ENCODE assay signal across 17 cellular contexts in the genomic region with DNA sequence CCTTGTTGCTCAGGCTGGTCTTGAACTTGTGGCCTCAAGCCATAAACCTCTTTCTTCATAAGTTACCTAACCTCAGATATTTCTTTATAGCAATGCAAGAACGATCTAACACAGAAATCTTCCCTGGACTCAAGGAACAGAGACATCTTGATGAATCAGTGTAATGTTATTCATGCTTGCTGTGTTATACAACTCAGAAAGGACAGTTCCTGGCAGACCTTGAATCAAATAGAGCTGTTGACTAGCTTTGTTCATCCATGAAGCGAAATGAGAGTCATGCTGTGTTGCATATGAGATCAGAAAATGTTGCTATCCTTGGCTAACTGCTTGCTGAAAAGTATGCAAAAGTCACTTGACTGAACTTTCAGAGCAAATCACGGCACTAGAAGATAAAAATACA.
DNase-seq lines count a peak whose midpoint lies in the region; ATAC-seq and TF ChIP-seq lines count a peak whose summit lies in the region.
"Had no signal": no experiment of that assay in that cellular context is flagged by ENCODE, and none has a peak within 500 bp of the region (broad histone marks: within the 10 kb centered on the region; RNA-seq: fewer than 3 reads in every experiment).

No MANE protein-coding gene starts in this region.

- H3K27ac ChIP-seq in epithelial cell of prostate (peak overlapping the region; percentile 21), mesenchymal stem cell (ENCODE audit: low read length, poor library complexity, severe bottlenecking) (peak overlapping the region; percentile 31), endodermal cell (ENCODE audit: low read depth, low read length) (no peak overlapping the region)
- H3K27ac ChIP-seq: BLaER1, SK-N-MC had no signal

- no peak overlapping the region for H3K4me2 ChIP-seq in mesenchymal stem cell (ENCODE audit: low read length, poor library complexity, severe bottlenecking)
- H3K4me2 ChIP-seq: BLaER1 had no signal

- no peak overlapping the region for H4K91ac ChIP-seq in mesenchymal stem cell (ENCODE audit: low read length)

- no peak overlapping the region for H2BK5ac ChIP-seq in mesenchymal stem cell (ENCODE audit: low read depth, low read length, poor library complexity, severe bottlenecking)

- peak; percentile 57 for DNase-seq in AG09309 (ENCODE audit: low read depth)
- DNase-seq in M059J (ENCODE audit: low read depth), result peak; percentile 22
- DNase-seq in epithelial cell of prostate (ENCODE audit: low read depth, low spot score), result peak; percentile 52
- DNase-seq in mesenchymal stem cell, result peak; percentile 69
- no peak for DNase-seq in HuH-7 (ENCODE audit: low spot score)
- DNase-seq in endodermal cell, result no peak
- DNase-seq in stimulated activated CD4-positive, alpha-beta T cell treated with anti-CD3 and anti-CD28 coated beads, Interleukin-4, amount 100 ng/mL, for 24 hours, result no peak
- DNase-seq: activated CD8-positive, alpha-beta memory T cell treated with anti-CD3 and anti-CD28 coated beads for 24 hours; activated gamma-delta T cell; central memory CD4-positive, alpha-beta T cell; DMS79 treated with DMSO at 0.1 percent for 48 hours; NCI-H1105 treated with DMSO at 0.1 percent for 48 hours; NCI-H2227 treated with DMSO at 0.1 percent for 48 hours had no signal

- H3K36me3 ChIP-seq in mesenchymal stem cell (ENCODE audit: control insufficient read depth in 1 of 2, insufficient read depth in 2 of 2, low read depth in 1 of 2, low read length in 2 of 2) (no peaks in the 10 kb centered on the region), endodermal cell (ENCODE audit: control insufficient read depth, insufficient read depth, low read length) (no peaks in the 10 kb centered on the region)
- H3K36me3 ChIP-seq: BLaER1 had no signal

- no peak overlapping the region for H3K23ac ChIP-seq in mesenchymal stem cell (ENCODE audit: low read length in 2 of 2)

- no peak overlapping the region for H3K18ac ChIP-seq in mesenchymal stem cell (ENCODE audit: low read depth in 1 of 2, low read length in 2 of 2)

- no peaks in the 10 kb centered on the region for H3K36me3 Mint-ChIP-seq in endodermal cell (ENCODE audit: low read depth)
- H3K36me3 Mint-ChIP-seq: memory B cell had no signal

- TF ChIP-seq CTCF in AG09309 (IDR thresholded peaks at IDR 0.05; ENCODE audit: control insufficient read depth, insufficient read depth, low read depth, low read length, missing control alignments) (no peak), endodermal cell (conservative IDR thresholded peaks at IDR 0.05) (no peak)

- peaks cover 1% of the 10 kb centered on the region for H3K4me1 ChIP-seq in mesenchymal stem cell (ENCODE audit: control insufficient read depth, insufficient read depth, low read depth, low read length)
- H3K4me1 ChIP-seq in endodermal cell (ENCODE audit: control insufficient read depth, insufficient read depth, low read length), result peaks cover 9% of the 10 kb centered on the region
- H3K4me1 ChIP-seq: BLaER1 had no signal

- H3K4me3 ChIP-seq in AG09309 (ENCODE audit: control insufficient read depth, low read depth, low read length), result no peak overlapping the region
- no peak overlapping the region for H3K4me3 ChIP-seq in mesenchymal stem cell (ENCODE audit: insufficient read depth in 1 of 2, low read depth in 1 of 2, low read length in 2 of 2)
- H3K4me3 ChIP-seq in endodermal cell (ENCODE audit: low read length), result no peak overlapping the region
- H3K4me3 ChIP-seq: BLaER1, SK-N-MC had no signal

- H3K9me3 ChIP-seq in mesenchymal stem cell (ENCODE audit: control insufficient read depth, low read length), result no peaks in the 10 kb centered on the region
- no peaks in the 10 kb centered on the region for H3K9me3 ChIP-seq in endodermal cell (ENCODE audit: control insufficient read depth, low read length)
- H3K9me3 ChIP-seq: BLaER1 had no signal

- H3K79me1 ChIP-seq in mesenchymal stem cell (replicated peaks; ENCODE audit: low read length, poor library complexity, severe bottlenecking), result no peaks in the 10 kb centered on the region

- H2AFZ ChIP-seq in mesenchymal stem cell (ENCODE audit: low read depth, low read length), result no peak overlapping the region

- WGBS in mesenchymal stem cell, result 96% methylated on average over 2 of the region's 3 CpGs
- WGBS in endodermal cell (ENCODE audit: insufficient coverage in 1 of 2, insufficient read length in 1 of 2), 2 experiments, result 86 to 93% methylated on average over 2 to 3 of the region's 3 CpGs

- H4K8ac ChIP-seq in mesenchymal stem cell (ENCODE audit: low read length), result no peak overlapping the region

- H3K27ac Mint-ChIP-seq in endodermal cell, result no peak overlapping the region
- H3K27ac Mint-ChIP-seq: memory B cell had no signal

- no peak overlapping the region for H2BK15ac ChIP-seq in mesenchymal stem cell (ENCODE audit: low read depth, poor library complexity, severe bottlenecking)

- no peak overlapping the region for H2AK5ac ChIP-seq in mesenchymal stem cell (ENCODE audit: low read length, severe bottlenecking)

- H3K4me3 Mint-ChIP-seq in endodermal cell, result no peak overlapping the region
- H3K4me3 Mint-ChIP-seq: memory B cell had no signal

- H3K27me3 Mint-ChIP-seq in endodermal cell (ENCODE audit: insufficient read depth), result no peaks in the 10 kb centered on the region
- H3K27me3 Mint-ChIP-seq: memory B cell had no signal

- H3K14ac ChIP-seq in mesenchymal stem cell (ENCODE audit: low read length in 2 of 2), result no peak overlapping the region

- no peak overlapping the region for H2BK12ac ChIP-seq in mesenchymal stem cell (ENCODE audit: low read length in 2 of 2)

- peak overlapping the region; percentile 30 for H3K9ac ChIP-seq in mesenchymal stem cell (ENCODE audit: low read length)
- H3K9ac ChIP-seq in endodermal cell (ENCODE audit: extremely low read depth, low read length, poor library complexity, severe bottlenecking), result no peak overlapping the region
- H3K9ac ChIP-seq: BLaER1 had no signal

- no peak for ATAC-seq in GM18517 (IDR thresholded peaks at IDR 0.05; ENCODE audit: unreplicated experiment)

- no peaks in the 10 kb centered on the region for H3K9me3 Mint-ChIP-seq in endodermal cell
- H3K9me3 Mint-ChIP-seq: memory B cell had no signal

- no peak overlapping the region for H2BK120ac ChIP-seq in mesenchymal stem cell (ENCODE audit: low read depth, low read length)

- H3K27me3 ChIP-seq in mesenchymal stem cell (ENCODE audit: control insufficient read depth in 1 of 2, insufficient read depth in 1 of 2, low read length in 2 of 2) (no peaks in the 10 kb centered on the region), endodermal cell (ENCODE audit: control insufficient read depth, insufficient read depth, low read length, poor library complexity, severe bottlenecking) (no peaks in the 10 kb centered on the region)
- H3K27me3 ChIP-seq: BLaER1 had no signal

- no peak overlapping the region for H3K4ac ChIP-seq in mesenchymal stem cell (ENCODE audit: low read depth in 1 of 2, low read length in 2 of 2)

- H3K4me1 Mint-ChIP-seq in endodermal cell, result peaks cover 8% of the 10 kb centered on the region

Comparison
In these comparisons a context has a peak if more than half of its experiments do, and no peak if none do; other contexts are left out.
1. DNase-seq: peak in AG09309 (single experiment), M059J (single experiment), epithelial cell of prostate (single experiment) and mesenchymal stem cell (single experiment); none in HuH-7 (single experiment), endodermal cell (single experiment) and stimulated activated CD4-positive, alpha-beta T cell treated with anti-CD3 and anti-CD28 coated beads, Interleukin-4, amount 100 ng/mL, for 24 hours (single experiment).